2 cellular contexts compared by ENCODE assay signal in the genomic region with DNA sequence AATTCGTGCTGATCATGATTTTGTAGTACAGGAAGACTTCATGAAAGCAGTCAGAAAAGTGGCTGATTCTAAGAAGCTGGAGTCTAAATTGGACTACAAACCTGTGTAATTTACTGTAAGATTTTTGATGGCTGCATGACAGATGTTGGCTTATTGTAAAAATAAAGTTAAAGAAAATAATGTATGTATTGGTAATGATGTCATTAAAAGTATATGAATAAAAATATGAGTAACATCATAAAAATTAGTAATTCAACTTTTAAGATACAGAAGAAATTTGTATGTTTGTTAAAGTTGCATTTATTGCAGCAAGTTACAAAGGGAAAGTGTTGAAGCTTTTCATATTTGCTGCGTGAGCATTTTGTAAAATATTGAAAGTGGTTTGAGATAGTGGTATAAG.
TF ChIP-seq lines count a peak whose summit lies in the region.

No MANE protein-coding gene starts in this region.

TF ChIP-seq in HEK293, 187 proteins besides CTCF, POLR2A, EP300 and RAD21:
- TF ChIP-seq ATF2 (tag by site-specific recombination; IDR thresholded peaks at IDR 0.05; ENCODE audit: low read depth), result peak; percentile 56; the same call in 1 of the 2 replicates

TF ChIP-seq in K562, 482 proteins besides CTCF, POLR2A, EP300 and RAD21:
- peak; percentile 3; the same call in 1 of the 2 replicates for TF ChIP-seq ZNF316 (IDR thresholded peaks at IDR 0.05)
TF ChIP-seq in K562: peak in this region for 1; not testable (repeated sequence) for 481.
